Comparison of ENCODE assay signal across 17 cellular contexts in the genomic region with DNA sequence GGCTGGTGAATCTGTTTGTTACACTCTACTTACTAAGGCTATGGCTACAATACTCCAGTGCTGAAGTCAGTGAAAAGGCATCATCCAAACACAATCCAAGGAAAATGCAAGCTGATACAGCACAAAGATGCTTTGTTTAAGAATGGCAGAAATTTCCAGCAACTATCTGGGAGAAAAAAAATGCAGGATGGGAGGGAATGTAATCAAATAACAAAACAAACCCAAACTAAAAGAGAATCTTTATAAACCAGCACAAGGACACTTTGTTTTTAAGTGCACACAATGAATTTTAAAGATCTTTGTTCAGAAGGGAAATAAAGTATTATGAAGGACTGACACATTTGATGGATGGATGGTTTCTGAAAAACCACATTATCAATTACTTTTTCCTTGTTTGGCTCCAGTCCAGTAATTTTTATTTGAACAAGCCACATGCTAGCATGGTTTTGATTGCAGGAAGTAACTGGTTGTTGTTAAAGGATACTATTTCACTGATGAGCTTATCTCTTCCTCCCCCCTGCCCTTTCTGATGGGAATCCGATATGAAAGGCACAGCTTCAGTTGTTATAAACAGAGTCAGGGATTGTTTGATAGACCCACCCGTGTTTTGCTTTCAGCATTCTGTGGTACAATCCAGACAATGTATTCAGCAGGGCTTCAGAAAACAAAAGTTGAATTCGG. TPM values are rescaled to one million over a fixed set of nuclear protein-coding genes. Genes with fewer than 3 reads are reported as not detected.
A peak's percentile ranks its signal among the peaks of the same experiment; 100 is the strongest.
DNase-seq lines count a peak whose midpoint lies in the region; ATAC-seq, FAIRE-seq and TF ChIP-seq lines count a peak whose summit lies in the region.
"Had no signal": no experiment of that assay in that cellular context is flagged by ENCODE, and none has a peak within 500 bp of the region (broad histone marks: within the 10 kb centered on the region; RNA-seq: fewer than 3 reads in every experiment).

No MANE protein-coding gene starts in this region.

- DNase-seq in NCI-H1105 treated with DMSO at 0.1 percent for 48 hours (lab: John Stamatoyannopoulos, UW) (peak; percentile 54), NCI-H1105 (lab: John Stamatoyannopoulos, UW) (no peak), NCI-H526 treated with DMSO at 0.1 percent for 48 hours (lab: John Stamatoyannopoulos, UW) (peak; percentile 17), globus pallidus (ENCODE audit: low spot score) (peak; percentile 95), upper lobe of right lung (no peak), SIG-M5 treated with dmso at 0.1 percent for 504 hours (lab: John Stamatoyannopoulos, UW; ENCODE audit: unreplicated experiment) (no peak), GM12891 (ENCODE audit: insufficient read length, low spot score) (no peak)
- DNase-seq: 8988T; activated CD8-positive, alpha-beta T cell treated with anti-CD3 and anti-CD28 coated beads for 36 hours; CD8-positive, alpha-beta T cell; KG1; lower lobe of right lung; NCI-H774 had no signal

- intact Hi-C loops in upper lobe of right lung (cut with DNase I): no loop called here

- no peaks in the 10 kb centered on the region for H3K4me1 ChIP-seq in upper lobe of right lung
- H3K4me1 ChIP-seq: breast epithelium, lower lobe of right lung had no signal

- no peak for TF ChIP-seq CTCF in upper lobe of right lung (IDR thresholded peaks at IDR 0.05)

- no peaks in the 10 kb centered on the region for H3K9me3 ChIP-seq in upper lobe of right lung
- H3K9me3 ChIP-seq: breast epithelium, lower lobe of right lung had no signal

- no peak overlapping the region for H3K4me3 ChIP-seq in upper lobe of right lung
- H3K4me3 ChIP-seq: breast epithelium, lower lobe of right lung had no signal

- FAIRE-seq in GM12891 (lab: Jason Lieb, UNC): no peak

- no peaks in the 10 kb centered on the region for H3K36me3 ChIP-seq in upper lobe of right lung
- H3K36me3 ChIP-seq: breast epithelium, lower lobe of right lung had no signal

- H3K27me3 ChIP-seq in upper lobe of right lung: no peaks in the 10 kb centered on the region
- H3K27me3 ChIP-seq: breast epithelium had no signal

- ATAC-seq in upper lobe of right lung (peak; percentile 23), GM19455 (IDR thresholded peaks at IDR 0.05; ENCODE audit: unreplicated experiment) (no peak)
- ATAC-seq: activated CD8-positive, alpha-beta T cell treated with anti-CD3 and anti-CD28 coated beads for 36 hours; CD8-positive, alpha-beta T cell; lower lobe of right lung; Right ventricle myocardium inferior had no signal

- TF ChIP-seq POLR2A in GM12891 (IDR thresholded peaks at IDR 0.05; ENCODE audit: low read depth, low read length): no peak

- no peak overlapping the region for H3K27ac ChIP-seq in upper lobe of right lung
- H3K27ac ChIP-seq: breast epithelium, epithelial cell of prostate, lower lobe of right lung had no signal

TF ChIP-seq in GM12891, 5 proteins besides CTCF, POLR2A, EP300 and RAD21:
- TF ChIP-seq POU2F2 (IDR thresholded peaks at IDR 0.05; ENCODE audit: low read depth, low read length) (no peak), SPI1 (IDR thresholded peaks at IDR 0.05; ENCODE audit: low read depth, low read length) (no peak), POLR2AphosphoS5 (IDR thresholded peaks at IDR 0.05; ENCODE audit: low read depth, low read length) (no peak), TAF1 (IDR thresholded peaks at IDR 0.05; ENCODE audit: low read depth, low read length) (no peak), PAX5 (IDR thresholded peaks at IDR 0.05; ENCODE audit: insufficient read depth, low read length, severe bottlenecking) (no peak)

RNA-seq across cellular contexts. Expression of gene TLE4, which starts 12.1 kb away (rescaled TPM):
- total RNA-seq in upper lobe of right lung: 37.1 TPM
- 1.6 TPM for polyA plus RNA-seq in GM12891 (2012; ENCODE audit: low read depth, missing spikeins)

Comparison
In these comparisons a context has a peak if more than half of its experiments do, and no peak if none do; other contexts are left out.
1. DNase-seq: peak in NCI-H1105 treated with DMSO at 0.1 percent for 48 hours (single experiment), NCI-H526 treated with DMSO at 0.1 percent for 48 hours (single experiment) and globus pallidus (single experiment); none in NCI-H1105 (single experiment), upper lobe of right lung (single experiment), SIG-M5 treated with dmso at 0.1 percent for 504 hours (single experiment) and GM12891 (single experiment).